In the genomic region with DNA sequence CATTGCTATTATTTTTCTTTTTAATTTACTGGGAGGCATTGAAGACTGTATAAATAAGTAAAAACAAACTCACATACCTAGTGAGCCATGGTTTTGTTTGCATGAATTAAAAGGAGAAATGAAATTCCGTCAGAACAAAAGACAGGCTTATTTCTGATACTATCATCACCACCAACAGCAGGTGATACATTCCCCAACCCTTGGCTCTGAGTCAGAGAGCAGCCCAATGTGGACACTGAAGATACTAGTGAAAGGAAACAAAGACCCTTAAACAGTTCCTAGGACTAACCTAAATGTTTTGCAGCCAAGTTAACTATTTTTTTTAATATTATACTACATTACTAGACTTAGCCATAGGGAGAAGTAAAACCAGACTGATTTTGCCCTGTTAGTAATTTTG, we compare ENCODE assay signal across 29 cellular contexts. TPM values are rescaled to one million over a fixed set of nuclear protein-coding genes. Genes with fewer than 3 reads are reported as not detected.
A peak's percentile ranks its signal among the peaks of the same experiment; 100 is the strongest.
DNase-seq lines count a peak whose midpoint lies in the region; ATAC-seq, FAIRE-seq and TF ChIP-seq lines count a peak whose summit lies in the region.
"Had no signal": no experiment of that assay in that cellular context is flagged by ENCODE, and none has a peak within 500 bp of the region (broad histone marks: within the 10 kb centered on the region; RNA-seq: fewer than 3 reads in every experiment).

No MANE protein-coding gene starts in this region.

- no peak for TF ChIP-seq EP300 in GM12878 (IDR thresholded peaks at IDR 0.05; ENCODE audit: borderline replicate concordance in 1 of 2, control insufficient read depth in 1 of 2, low read depth in 2 of 2, low read length in 2 of 2)

- H3K18ac ChIP-seq in mesendoderm (ENCODE audit: low read length) = no peak overlapping the region

- H2AK5ac ChIP-seq in mesendoderm (ENCODE audit: low read length) = no peak overlapping the region

- no peak overlapping the region for H2BK5ac ChIP-seq in mesendoderm (ENCODE audit: low read length)

- TF ChIP-seq POLR2A in GM12878 (IDR thresholded peaks at IDR 0.05; ENCODE audit: low read depth, low read length) = no peak

- H3K4me3 ChIP-seq in GM12878 (no peak overlapping the region), mesendoderm (ENCODE audit: low read length) (no peak overlapping the region)
- H3K4me3 ChIP-seq: K562, SK-N-MC had no signal

- TF ChIP-seq RAD21 in GM12878 (IDR thresholded peaks at IDR 0.05; ENCODE audit: insufficient read depth, low read depth, low read length) = no peak

- in situ Hi-C loops in GM12878 (cut with MboI) = no loop called here

- DNase-seq in NCI-H2196 (lab: John Stamatoyannopoulos, UW; ENCODE audit: unreplicated experiment) (peak; percentile 3), NCI-H2196 treated with DMSO at 0.1 percent for 48 hours (lab: John Stamatoyannopoulos, UW; ENCODE audit: unreplicated experiment) (no peak), LHCN-M2 (ENCODE audit: low read depth) (peak; percentile 14), GM12878 (ENCODE audit: low read depth, low spot score) (no peak), mesendoderm (peak; percentile 69), NCI-H2081 treated with DMSO at 0.1 percent for 48 hours (lab: John Stamatoyannopoulos, UW) (no peak)
- DNase-seq: Kasumi-1; MV-4-11; NCI-H1105; NCI-H1436 treated with DMSO at 0.1 percent for 48 hours; NCI-H187 treated with DMSO at 0.1 percent for 48 hours; NCI-H2107; NCI-H226; NCI-H510A; NCI-H748 treated with DMSO at 0.1 percent for 48 hours; NK-92 treated with Interleukin-12 subunit alpha and Interleukin-12 subunit beta, amount 100 ng/mL, for 24 hours; PC-3; RPMI8226; SIG-M5 had no signal

- no peak overlapping the region for H2BK15ac ChIP-seq in mesendoderm (replicated peaks; ENCODE audit: low read depth)

- no peaks in the 10 kb centered on the region for H3K79me1 ChIP-seq in mesendoderm (ENCODE audit: low read length)

- no peak overlapping the region for H4K8ac ChIP-seq in mesendoderm (ENCODE audit: low read depth, low read length)

- H2BK120ac ChIP-seq in mesendoderm (ENCODE audit: low read depth, low read length) = no peak overlapping the region

- 0% methylated on average over 1 of the region's 1 CpG for WGBS in GM12878 (ENCODE audit: insufficient coverage, insufficient replicate concordance, low lambda C conversion rate, missing lambda C conversion rate)
- no CpG with 5 or more reads among the region's 1 CpG for WGBS in mesendoderm (ENCODE audit: extremely low coverage, insufficient coverage, low lambda C conversion rate)

- H3K79me2 ChIP-seq in GM12878 (ENCODE audit: control insufficient read depth, insufficient read depth, low read length) (no peaks in the 10 kb centered on the region), mesendoderm (ENCODE audit: control insufficient read depth, insufficient read depth, low read length) (no peaks in the 10 kb centered on the region)

- no peak overlapping the region for H3K27ac ChIP-seq in GM12878 (ENCODE audit: control insufficient read depth, insufficient read depth)
- H3K27ac ChIP-seq in mesendoderm (ENCODE audit: low read depth, low read length) = no peak overlapping the region
- H3K27ac ChIP-seq: SK-N-MC had no signal

- no peak overlapping the region for H3K23ac ChIP-seq in mesendoderm (ENCODE audit: low read length)

- ATAC-seq in GM12878 = peak; percentile 75
- ATAC-seq in HG02885 (IDR thresholded peaks at IDR 0.05; ENCODE audit: poor library complexity, unreplicated experiment) = no peak
- ATAC-seq in HG02678 (IDR thresholded peaks at IDR 0.05; ENCODE audit: unreplicated experiment) = no peak
- ATAC-seq: HCT116, K562, PC-3 had no signal

- RAD21 ChIA-PET in GM12878 (lab: Charles Lee; ENCODE audit: unreplicated experiment) = no interaction called here

- SMC1A ChIA-PET in GM12878 (lab: Charles Lee; ENCODE audit: uncharacterized antibody, unreplicated experiment) = no interaction called here

- TF ChIP-seq CTCF in GM12878 (IDR thresholded peaks at IDR 0.05 in 2 of 3, conservative IDR thresholded peaks at IDR 0.05 in 1 of 3; ENCODE audit: control insufficient read depth in 2 of 3, extremely low read depth in 1 of 3, insufficient read depth in 1 of 3, low read depth in 3 of 3, low read length in 3 of 3) = no peak

- POLR2A ChIA-PET in GM12878 (lab: Charles Lee) = no interaction called here

- FAIRE-seq in GM12878 (lab: Jason Lieb, UNC) = no peak
- FAIRE-seq: D721Med, GM18507, HTR-8/SVneo, K562 had no signal

- no peak overlapping the region for H3K4ac ChIP-seq in mesendoderm (ENCODE audit: low read depth, low read length)

- H3K9me3 ChIP-seq in GM12878 (replicated peaks; ENCODE audit: control insufficient read depth, insufficient read depth, low read length) = no peaks in the 10 kb centered on the region

- intact Hi-C loops in GM12878 (cut with micrococcal nuclease; ENCODE audit: unreplicated experiment) = no loop called here

- H3K27me3 ChIP-seq in GM12878 (replicated peaks in 1 of 2; ENCODE audit: control insufficient read depth in 2 of 2, insufficient read depth in 2 of 2, low read length in 1 of 2) (no peaks in the 10 kb centered on the region), mesendoderm (ENCODE audit: insufficient read depth, low read length, poor library complexity) (no peaks in the 10 kb centered on the region)

- H4K5ac ChIP-seq in mesendoderm (ENCODE audit: low read length) = no peak overlapping the region

- H3K4me1 ChIP-seq in GM12878 (ENCODE audit: control insufficient read depth, insufficient read depth, low read length) (no peaks in the 10 kb centered on the region), mesendoderm (ENCODE audit: control insufficient read depth, low read depth, low read length) (no peaks in the 10 kb centered on the region)

- no peaks in the 10 kb centered on the region for H3K36me3 ChIP-seq in GM12878 (ENCODE audit: control insufficient read depth in 2 of 2, insufficient read depth in 2 of 2, low read length in 1 of 2)
- H3K36me3 ChIP-seq in mesendoderm (ENCODE audit: control insufficient read depth, insufficient read depth, low read length) = no peaks in the 10 kb centered on the region

- no peak overlapping the region for H2AFZ ChIP-seq in GM12878 (ENCODE audit: control insufficient read depth, low read depth, low read length)

- CTCF ChIA-PET in GM12878 (lab: Yijun Ruan, JAX) = no interaction called here

- no TSS peak for BruUV-seq in GM12878 (replicated peaks; lab: Mats Ljungman, UMichigan)

- H3K56ac ChIP-seq in mesendoderm (ENCODE audit: low read length) = no peak overlapping the region

- H3K4me2 ChIP-seq in GM12878 (ENCODE audit: control insufficient read depth, insufficient read depth) (no peak overlapping the region), mesendoderm (ENCODE audit: low read length) (no peak overlapping the region)

- no peaks in the 10 kb centered on the region for H4K20me1 ChIP-seq in GM12878 (ENCODE audit: control insufficient read depth, insufficient read depth)

- H3K9ac ChIP-seq in GM12878 (ENCODE audit: control insufficient read depth, insufficient read depth, low read length) = no peak overlapping the region
- H3K9ac ChIP-seq in mesendoderm (ENCODE audit: low read length) = no peak overlapping the region

TF ChIP-seq in GM12878, 131 proteins besides CTCF, POLR2A, EP300 and RAD21 (continues in another document):
- TF ChIP-seq, protein P1, sequence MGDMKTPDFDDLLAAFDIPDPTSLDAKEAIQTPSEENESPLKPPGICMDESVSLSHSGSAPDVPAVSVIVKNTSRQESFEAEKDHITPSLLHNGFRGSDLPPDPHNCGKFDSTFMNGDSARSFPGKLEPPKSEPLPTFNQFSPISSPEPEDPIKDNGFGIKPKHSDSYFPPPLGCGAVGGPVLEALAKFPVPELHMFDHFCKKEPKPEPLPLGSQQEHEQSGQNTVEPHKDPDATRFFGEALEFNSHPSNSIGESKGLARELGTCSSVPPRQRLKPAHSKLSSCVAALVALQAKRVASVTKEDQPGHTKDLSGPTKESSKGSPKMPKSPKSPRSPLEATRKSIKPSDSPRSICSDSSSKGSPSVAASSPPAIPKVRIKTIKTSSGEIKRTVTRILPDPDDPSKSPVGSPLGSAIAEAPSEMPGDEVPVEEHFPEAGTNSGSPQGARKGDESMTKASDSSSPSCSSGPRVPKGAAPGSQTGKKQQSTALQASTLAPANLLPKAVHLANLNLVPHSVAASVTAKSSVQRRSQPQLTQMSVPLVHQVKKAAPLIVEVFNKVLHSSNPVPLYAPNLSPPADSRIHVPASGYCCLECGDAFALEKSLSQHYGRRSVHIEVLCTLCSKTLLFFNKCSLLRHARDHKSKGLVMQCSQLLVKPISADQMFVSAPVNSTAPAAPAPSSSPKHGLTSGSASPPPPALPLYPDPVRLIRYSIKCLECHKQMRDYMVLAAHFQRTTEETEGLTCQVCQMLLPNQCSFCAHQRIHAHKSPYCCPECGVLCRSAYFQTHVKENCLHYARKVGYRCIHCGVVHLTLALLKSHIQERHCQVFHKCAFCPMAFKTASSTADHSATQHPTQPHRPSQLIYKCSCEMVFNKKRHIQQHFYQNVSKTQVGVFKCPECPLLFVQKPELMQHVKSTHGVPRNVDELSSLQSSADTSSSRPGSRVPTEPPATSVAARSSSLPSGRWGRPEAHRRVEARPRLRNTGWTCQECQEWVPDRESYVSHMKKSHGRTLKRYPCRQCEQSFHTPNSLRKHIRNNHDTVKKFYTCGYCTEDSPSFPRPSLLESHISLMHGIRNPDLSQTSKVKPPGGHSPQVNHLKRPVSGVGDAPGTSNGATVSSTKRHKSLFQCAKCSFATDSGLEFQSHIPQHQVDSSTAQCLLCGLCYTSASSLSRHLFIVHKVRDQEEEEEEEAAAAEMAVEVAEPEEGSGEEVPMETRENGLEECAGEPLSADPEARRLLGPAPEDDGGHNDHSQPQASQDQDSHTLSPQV (IDR thresholded peaks at IDR 0.05) = no peak
- TF ChIP-seq SUZ12 (IDR thresholded peaks at IDR 0.05; ENCODE audit: unreplicated experiment) = no peak

RNA-seq across cellular contexts. Expression of a gene that starts 31.6 kb away (rescaled TPM):
- total RNA-seq in LHCN-M2 (2014; rRNA removed) (0.06 TPM in 1 of 2 replicates, not detected in the other), GM12878 (2014; rRNA removed) (not detected in 2 replicates), GM12878 (2014; rRNA removed; fragmentation: Illumina TruSeq; extraction: Trizol) (not detected in 2 replicates), GM12878 (2021) (0.05 TPM in 1 of 2 replicates, not detected in the other)
- 0.41 TPM for polyA plus RNA-seq in LHCN-M2 (2012)
- 0.17 TPM in 1 of 2 replicates, not detected in the other for total RNA-seq in GM12878 (2013; cell fraction: nucleolus; rRNA removed)
- polyA plus RNA-seq in GM12878 (2011; ENCODE audit: low read depth) = not detected
- polyA plus RNA-seq in GM12878 (2011; rRNA removed) (0.01 TPM in 1 of 2 replicates, not detected in the other), GM12878 (2014; fragmentation: Illumina TruSeq; extraction: Trizol) (not detected in 2 replicates), GM12878 (2014; fragmentation: Nextera tagmentation; extraction: Ambion mirVana) (not detected), GM12878 (2014; rRNA removed) (not detected in 2 replicates), GM12878 (2016; fragmentation: Nextera tagmentation; extraction: Ambion mirVana) (not detected)
- not detected in 2 replicates for polyA plus RNA-seq in GM12878 (2011; cell fraction: cytosol; rRNA removed)
- 0.04 TPM in 1 of 2 replicates, not detected in the other for polyA plus RNA-seq in GM12878 (2011; cell fraction: nucleus; rRNA removed)
- not detected in 2 replicates for polyA plus RNA-seq in GM12878 (2012)
- not detected in 2 replicates for polyA minus RNA-seq in GM12878 (2011; rRNA and poly(A)+ RNA removed)
- polyA minus RNA-seq in GM12878 (2011; cell fraction: cytosol; rRNA and poly(A)+ RNA removed) = not detected in 2 replicates
- polyA minus RNA-seq in GM12878 (2011; cell fraction: nucleus; rRNA and poly(A)+ RNA removed) = 0.24 TPM in 1 of 2 replicates, not detected in the other
- polyA plus RNA-seq in mesendoderm (2013, experiment 1 of 2) = not detected
- not detected for polyA plus RNA-seq in mesendoderm (2013, experiment 2 of 2)
- total RNA-seq: A172, K562, MCF 10A, PC-3 had no signal
- polyA plus RNA-seq: K562 had no signal

Comparison
In these comparisons a context has a peak if more than half of its experiments do, and no peak if none do; other contexts are left out.
1. DNase-seq: peak in NCI-H2196 (single experiment), LHCN-M2 (single experiment) and mesendoderm (single experiment); none in NCI-H2196 treated with DMSO at 0.1 percent for 48 hours (single experiment), GM12878 (single experiment) and NCI-H2081 treated with DMSO at 0.1 percent for 48 hours (single experiment).